Comparison of ENCODE assay signal across 8 cellular contexts in the genomic region with DNA sequence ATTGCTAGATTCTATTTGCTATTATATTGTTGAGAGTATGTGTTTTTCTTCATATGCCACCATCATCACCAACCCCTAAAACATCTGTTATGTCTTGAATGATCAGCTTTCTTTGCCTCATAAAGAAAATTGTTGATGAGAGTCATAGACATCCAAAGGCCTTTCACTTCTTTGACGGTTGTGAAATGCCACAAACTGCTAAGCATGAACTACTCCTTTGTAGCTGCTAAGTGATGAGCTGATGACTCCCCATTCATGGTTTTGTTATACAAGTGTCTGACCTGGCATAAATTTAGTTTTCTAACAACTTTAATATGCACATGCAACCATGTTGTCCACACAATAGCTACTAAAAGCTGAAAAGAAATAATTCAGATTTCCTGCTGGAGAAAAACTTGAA. TPM values are rescaled to one million over a fixed set of nuclear protein-coding genes. Genes with fewer than 3 reads are reported as not detected.
DNase-seq lines count a peak whose midpoint lies in the region; ATAC-seq, FAIRE-seq and TF ChIP-seq lines count a peak whose summit lies in the region.

No MANE protein-coding gene starts in this region.

- peaks cover 0 to 7% (median 6%) of the 10 kb centered on the region in 3 experiments; a peak in 3 of 7 replicates for H3K36me3 Mint-ChIP-seq in H9 (ENCODE audit: insufficient read depth in 1 of 3, low read depth in 3 of 3)

- H3K9me2 ChIP-seq in Karpas-422 (replicated peaks; ENCODE audit: insufficient read depth, low read length) (no peaks in the 10 kb centered on the region), neural cell (ENCODE audit: insufficient read depth, low read length) (no peaks in the 10 kb centered on the region)

- peak overlapping the region; percentile 82 for H2AFZ ChIP-seq in Karpas-422 (ENCODE audit: low read length)
- peak overlapping the region; percentile 21 for H2AFZ ChIP-seq in mammary epithelial cell (ENCODE audit: low read depth, low read length)
- peak overlapping the region; percentile 49 for H2AFZ ChIP-seq in neural cell (ENCODE audit: low read depth, low read length)
- no peak overlapping the region for H2AFZ ChIP-seq in H9 (ENCODE audit: low read length)

- H3K4ac ChIP-seq in H9 (ENCODE audit: low read depth, low read length), result no peak overlapping the region

- 46% methylated on average over 1 of the region's 1 CpG for WGBS in mammary epithelial cell (ENCODE audit: low coverage, missing lambda C conversion rate)
- 27 to 48% (median 31%) methylated on average over 1 of the region's 1 CpG for WGBS in small intestine, 3 donors
- no CpG with 5 or more reads among the region's 1 CpG for WGBS in H9 (ENCODE audit: extremely low coverage, insufficient read length, low lambda C conversion rate)

- no peak overlapping the region for H2BK15ac ChIP-seq in H9 (ENCODE audit: low read depth, low read length)

- H3K27ac ChIP-seq in Karpas-422 (ENCODE audit: low read length), result no peak overlapping the region
- H3K27ac ChIP-seq in mammary epithelial cell (ENCODE audit: insufficient read depth, low read depth, low read length), result no peak overlapping the region
- no peak overlapping the region for H3K27ac ChIP-seq in neural cell (ENCODE audit: low read length)
- H3K27ac ChIP-seq in foreskin keratinocyte, result no peak overlapping the region
- H3K27ac ChIP-seq in small intestine (ENCODE audit: low read depth in 1 of 2, low read length in 1 of 2), result no peak overlapping the region
- no peak overlapping the region for H3K27ac ChIP-seq in H9 (ENCODE audit: insufficient read length, low read depth, low read length)

- no peak overlapping the region for H3T11ph ChIP-seq in H9 (ENCODE audit: low read length)

- no peak overlapping the region for H3K56ac ChIP-seq in H9 (ENCODE audit: insufficient read length, low read depth, low read length)

- H4K91ac ChIP-seq in H9 (ENCODE audit: insufficient read length, low read depth, low read length), result no peak overlapping the region

- H4K5ac ChIP-seq in H9 (ENCODE audit: insufficient read length, low read depth, low read length), result no peak overlapping the region

- H2AK5ac ChIP-seq in H9 (ENCODE audit: insufficient read length, low read length), result no peak overlapping the region

- 0 out of 5 replicates have a peak overlapping the region, but pooled peaks of 1 of the 2 experiments have one; percentile 26 for H3K4me3 Mint-ChIP-seq in H9

- H3K27me3 Mint-ChIP-seq in H9 (ENCODE audit: low read depth), result no peaks in the 10 kb centered on the region

- no peak for TF ChIP-seq RAD21 in neural cell (conservative IDR thresholded peaks at IDR 0.05)

- no peak for TF ChIP-seq POLR2A in H54 (IDR thresholded peaks at IDR 0.05; ENCODE audit: low read depth, low read length)

- in situ Hi-C loops in mammary epithelial cell (cut with MboI; ENCODE audit: low sequenced_read_pairs in 2 of 2), result no loop called here

- no peak overlapping the region for H2BK12ac ChIP-seq in H9 (ENCODE audit: insufficient read length, low read depth, low read length)

- no peaks in the 10 kb centered on the region for H3K23me2 ChIP-seq in H9 (ENCODE audit: insufficient read length, low read depth, low read length, poor library complexity, severe bottlenecking)

- CTCF ChIA-PET in mammary epithelial cell (lab: Charles Lee; ENCODE audit: low non-redundant PET), result interaction anchor here (0.5 to 0.7 kb wide), 2 partner anchors 18 to 564 kb away, joined by 5 read pairs; no protein-coding TSS in a partner anchor

- H3F3A ChIP-seq in neural cell (ENCODE audit: insufficient read depth, low read length, poor library complexity, severe bottlenecking), result no peaks in the 10 kb centered on the region

- H3K9me3 ChIP-seq in Karpas-422 (ENCODE audit: low read length) (no peaks in the 10 kb centered on the region), mammary epithelial cell (replicated peaks; ENCODE audit: insufficient read depth, low read length) (no peaks in the 10 kb centered on the region), neural cell (ENCODE audit: low read length) (no peaks in the 10 kb centered on the region), small intestine (ENCODE audit: control insufficient read depth, low read depth) (no peaks in the 10 kb centered on the region), H9 (ENCODE audit: control insufficient read depth, low read depth, low read length) (no peaks in the 10 kb centered on the region)

- H4K20me1 ChIP-seq in Karpas-422 (ENCODE audit: insufficient read depth, low read depth, low read length), result no peaks in the 10 kb centered on the region
- H4K20me1 ChIP-seq in mammary epithelial cell (ENCODE audit: insufficient read depth, low read length), result no peaks in the 10 kb centered on the region
- no peaks in the 10 kb centered on the region for H4K20me1 ChIP-seq in neural cell (ENCODE audit: insufficient read depth)
- H4K20me1 ChIP-seq in H9 (ENCODE audit: control insufficient read depth, insufficient read depth, insufficient read length), result no peaks in the 10 kb centered on the region

- no peaks in the 10 kb centered on the region for H3K79me1 ChIP-seq in H9 (ENCODE audit: insufficient read depth, low read depth, low read length, poor library complexity, severe bottlenecking)

- H3K4me2 ChIP-seq in Karpas-422 (ENCODE audit: low read depth, low read length, poor library complexity, severe bottlenecking) (peak overlapping the region; percentile 67), mammary epithelial cell (ENCODE audit: insufficient read depth, low read depth, low read length) (peak overlapping the region; percentile 87), neural cell (ENCODE audit: low read length) (no peak overlapping the region), H9 (ENCODE audit: insufficient read depth, insufficient read length, low read length) (no peak overlapping the region)

- H3K9me3 Mint-ChIP-seq in H9, result no peaks in the 10 kb centered on the region

- H2BK5ac ChIP-seq in H9 (ENCODE audit: insufficient read length, low read length), result no peak overlapping the region

- H3K18ac ChIP-seq in H9 (ENCODE audit: insufficient read length, low read depth, low read length), result no peak overlapping the region

- no peaks in the 10 kb centered on the region for H3K27me3 ChIP-seq in Karpas-422 (ENCODE audit: low read length)
- no peaks in the 10 kb centered on the region for H3K27me3 ChIP-seq in mammary epithelial cell (ENCODE audit: insufficient read depth, low read length)
- H3K27me3 ChIP-seq in neural cell (ENCODE audit: insufficient read depth, low read depth, low read length), result no peaks in the 10 kb centered on the region
- H3K27me3 ChIP-seq in foreskin keratinocyte, result no peaks in the 10 kb centered on the region
- no peaks in the 10 kb centered on the region for H3K27me3 ChIP-seq in small intestine (ENCODE audit: control insufficient read depth in 2 of 2, insufficient read depth in 2 of 2, low read length in 2 of 2)
- H3K27me3 ChIP-seq in H9 (ENCODE audit: insufficient read depth, low read length), result no peaks in the 10 kb centered on the region

- H3K9ac ChIP-seq in Karpas-422 (ENCODE audit: low read length) (no peak overlapping the region), mammary epithelial cell (ENCODE audit: insufficient read depth, low read length) (no peak overlapping the region), neural cell (ENCODE audit: low read length) (no peak overlapping the region), H9 (ENCODE audit: extremely low read depth, insufficient read length, low read length) (no peak overlapping the region)

- H4K8ac ChIP-seq in H9 (replicated peaks; ENCODE audit: insufficient read length, low read depth, low read length), result no peak overlapping the region

- no peak for FAIRE-seq in H54 (lab: Jason Lieb, UNC)
- no peak for FAIRE-seq in small intestine (lab: Jason Lieb, UNC)

- H3K4me3 ChIP-seq in Karpas-422 (ENCODE audit: low read length) (peak overlapping the region; percentile 80; the same call in 1 of the 2 replicates), mammary epithelial cell (replicated peaks in 1 of 3; ENCODE audit: insufficient read depth in 1 of 3, low read depth in 2 of 3, low read length in 3 of 3) (peak overlapping the region in 1 of 3 experiments; percentile 41), neural cell (ENCODE audit: low read length) (peak overlapping the region; percentile 83), small intestine (ENCODE audit: low read depth in 1 of 2, low read length in 2 of 2) (no peak overlapping the region)

- dilution Hi-C loops in mammary epithelial cell (cut with HindIII; ENCODE audit: low sequenced_read_pairs), result no loop called here

- H3K36me3 ChIP-seq in Karpas-422 (ENCODE audit: insufficient read depth, low read length) (peaks cover 16% of the 10 kb centered on the region; the same call in 1 of the 2 replicates), mammary epithelial cell (ENCODE audit: insufficient read depth, low read length) (peaks cover 12% of the 10 kb centered on the region), neural cell (ENCODE audit: insufficient read depth, low read length) (peaks cover 7% of the 10 kb centered on the region), small intestine (ENCODE audit: control insufficient read depth in 2 of 2, insufficient read depth in 2 of 2, low read length in 2 of 2) (peaks cover 4 to 5% of the 10 kb centered on the region in 2 donors)

- H3K79me2 ChIP-seq in Karpas-422 (ENCODE audit: low read length) (peaks cover 29% of the 10 kb centered on the region), mammary epithelial cell (ENCODE audit: insufficient read depth, low read length) (peaks cover 14% of the 10 kb centered on the region), neural cell (replicated peaks; ENCODE audit: insufficient read depth, low read length) (peaks cover 12% of the 10 kb centered on the region), H9 (ENCODE audit: insufficient read depth, low read length) (peaks cover 2% of the 10 kb centered on the region; the same call in 1 of the 2 replicates)

- intact Hi-C loops in mammary epithelial cell (cut with micrococcal nuclease), result loop anchor here (1.0 kb wide), 1 partner anchor 109 kb away; no protein-coding TSS in a partner anchor

- no peak overlapping the region for H3K23ac ChIP-seq in H9 (ENCODE audit: insufficient read length, low read depth, low read length)

- H3K4me1 ChIP-seq in Karpas-422 (ENCODE audit: low read length) (peaks cover 18% of the 10 kb centered on the region), mammary epithelial cell (ENCODE audit: insufficient read depth, low read length) (peaks cover 3% of the 10 kb centered on the region), foreskin keratinocyte (no peaks in the 10 kb centered on the region), small intestine (ENCODE audit: control insufficient read depth in 2 of 2, insufficient read depth in 1 of 2, low read depth in 1 of 2, low read length in 1 of 2) (peaks cover 2 to 3% of the 10 kb centered on the region in 2 donors), H9 (ENCODE audit: insufficient read depth, low read length) (0 out of 2 replicates have a peak, but pooled peaks cover 2% of the 10 kb centered on the region)

- TF ChIP-seq CTCF in mammary epithelial cell (conservative IDR thresholded peaks at IDR 0.05 in 1 of 2, IDR thresholded peaks at IDR 0.05 in 1 of 2; ENCODE audit: extremely low read depth in 1 of 2, insufficient read depth in 1 of 2, low read depth in 1 of 2, low read length in 2 of 2) (no peak), neural cell (IDR thresholded peaks at IDR 0.05; ENCODE audit: poor library complexity, severe bottlenecking) (no peak), foreskin keratinocyte (conservative IDR thresholded peaks at IDR 0.05) (no peak), H9 (conservative IDR thresholded peaks at IDR 0.05) (no peak)

- H2BK20ac ChIP-seq in H9 (ENCODE audit: low read depth, low read length, poor library complexity, severe bottlenecking), result no peak overlapping the region

- BruUV-seq in mammary epithelial cell (replicated peaks; lab: Mats Ljungman, UMichigan), result no TSS peak

- TF ChIP-seq EP300 in neural cell (conservative IDR thresholded peaks at IDR 0.05; ENCODE audit: poor library complexity, severe bottlenecking), result no peak

- no peak overlapping the region for H2BK120ac ChIP-seq in H9 (ENCODE audit: low read depth, low read length, poor library complexity, severe bottlenecking)

- H3K4me1 Mint-ChIP-seq in H9, result peaks cover 10 to 12% of the 10 kb centered on the region in 2 experiments

- H3K27ac Mint-ChIP-seq in H9, result no peak overlapping the region; a peak in 1 of 7 replicates

- no peak overlapping the region for H3K14ac ChIP-seq in H9 (ENCODE audit: insufficient read depth, low read length)

- no peak for ATAC-seq in foreskin keratinocyte

- peak; percentile 9 for DNase-seq in AG20443 (ENCODE audit: low spot score)
- DNase-seq in Karpas-422, result no peak
- DNase-seq in mammary epithelial cell, result no peak
- no peak for DNase-seq in H54 (ENCODE audit: insufficient read length, low spot score)
- no peak for DNase-seq in foreskin keratinocyte
- DNase-seq in small intestine, result no peak
- no peak for DNase-seq in H9

RNA-seq across cellular contexts. Expression of gene MED23, which starts 0.7 kb away (rescaled TPM):
- total RNA-seq in Karpas-422 (2014; rRNA removed; shearing (Covaris generic); ENCODE audit: low replicate concordance), result 21.6 and 67.0 TPM in 2 replicates
- total RNA-seq in mammary epithelial cell (10 to 100 TPM; 20.7 to 31.3 TPM), foreskin keratinocyte (16.0 and 17.9 TPM in 2 replicates), H9 (2021) (13.6 and 16.2 TPM in 2 replicates)
- polyA plus RNA-seq in mammary epithelial cell (11.1 TPM), neural cell (77.9 and 104 TPM in 2 replicates), foreskin keratinocyte (4.3 and 4.9 TPM in 2 replicates), small intestine (10 to 100 TPM in 1 of 3 donors, 1 to 10 TPM in 2; 8.1 to 18.6 (median 8.6) TPM)
- polyA minus RNA-seq in mammary epithelial cell (22.5 TPM), neural cell (103 and 104 TPM in 2 replicates)

RNA-seq across cellular contexts. Expression of gene ENPP3, which starts 8.4 kb away (rescaled TPM):
- not detected in 2 replicates for total RNA-seq in Karpas-422 (2014; rRNA removed; shearing (Covaris generic); ENCODE audit: low replicate concordance)
- total RNA-seq in mammary epithelial cell (not detected), foreskin keratinocyte (not detected in 2 replicates), H9 (2021) (0.09 and 0.15 TPM in 2 replicates)
- polyA plus RNA-seq in mammary epithelial cell (not detected), neural cell (0.50 TPM in 1 of 2 replicates, not detected in the other), foreskin keratinocyte (not detected in 2 replicates), small intestine (1 to 10 TPM in 2 of 3 donors, under 1 TPM in 1; 0.57 to 8.9 (median 5.4) TPM)
- polyA minus RNA-seq in mammary epithelial cell (not detected), neural cell (not detected in 2 replicates)

RNA-seq across cellular contexts. Expression of gene ARG1, which starts 55.7 kb away (rescaled TPM):
- total RNA-seq in Karpas-422 (2014; rRNA removed; shearing (Covaris generic); ENCODE audit: low replicate concordance), result not detected in 2 replicates
- total RNA-seq in mammary epithelial cell, result not detected
- polyA plus RNA-seq in mammary epithelial cell, result not detected
- polyA minus RNA-seq in mammary epithelial cell, result not detected
- not detected in 2 replicates for polyA plus RNA-seq in neural cell
- not detected in 2 replicates for polyA minus RNA-seq in neural cell
- total RNA-seq in foreskin keratinocyte, result not detected in 2 replicates
- polyA plus RNA-seq in foreskin keratinocyte, result not detected in 2 replicates
- 1 to 10 TPM in 1 of 3 donors, under 1 TPM in 1, not detected in 1; 0.34 to 1.1 TPM for polyA plus RNA-seq in small intestine
- not detected in 2 replicates for total RNA-seq in H9 (2021)

Comparison
In these comparisons a context has a peak if more than half of its experiments do, and no peak if none do; other contexts are left out.
1. H3K4me2 ChIP-seq: peak in Karpas-422 (single experiment) and mammary epithelial cell (single experiment); none in neural cell (single experiment) and H9 (single experiment).
2. H3K4me3 ChIP-seq: peak in Karpas-422 (single experiment) and neural cell (single experiment); none in small intestine (0 of 2).